12 cellular contexts compared by ENCODE assay signal in genomic region chr5:80186634-80187033, GRCh38.
DNase-seq lines count a peak whose midpoint lies in the region; ATAC-seq, FAIRE-seq and TF ChIP-seq lines count a peak whose summit lies in the region.
"Had no signal": no experiment of that assay in that cellular context is flagged by ENCODE, and none has a peak within 500 bp of the region (broad histone marks: within the 10 kb centered on the region; RNA-seq: fewer than 3 reads in every experiment).

No MANE protein-coding gene starts in this region.

- H2BK5ac ChIP-seq in H9 (ENCODE audit: insufficient read length, low read length): no peak overlapping the region

- H3K4me1 Mint-ChIP-seq in H9: peaks cover 71 to 79% of the 10 kb centered on the region in 2 experiments

- H3K9me3 Mint-ChIP-seq in H9: no peaks in the 10 kb centered on the region

- no peaks in the 10 kb centered on the region for H4K20me1 ChIP-seq in H9 (ENCODE audit: control insufficient read depth, insufficient read depth, insufficient read length)

- H4K8ac ChIP-seq in H9 (replicated peaks; ENCODE audit: insufficient read length, low read depth, low read length): no peak overlapping the region

- no peak overlapping the region for H3K18ac ChIP-seq in H9 (ENCODE audit: insufficient read length, low read depth, low read length)

- DNase-seq in H9 (no peak), NOMO-1 treated with DMSO at 0.1 percent for 48 hours (lab: John Stamatoyannopoulos, UW; ENCODE audit: unreplicated experiment) (peak; percentile 93), bronchial epithelial cell (ENCODE audit: low read depth) (peak; percentile 87), posterior vena cava (ENCODE audit: low spot score) (no peak), RPMI8226 (no peak)
- DNase-seq: left ventricle myocardium superior; stimulated activated CD4-positive, alpha-beta T cell treated with anti-CD3 and anti-CD28 coated beads, Interleukin-15, amount 100 ng/mL, for 24 hours had no signal

- no peak for FAIRE-seq in bronchial epithelial cell (lab: Jason Lieb, UNC)

- H3K9me3 ChIP-seq in H9 (ENCODE audit: control insufficient read depth, low read depth, low read length) (no peaks in the 10 kb centered on the region), neutrophil (no peaks in the 10 kb centered on the region)

- H3K27me3 ChIP-seq in H9 (ENCODE audit: insufficient read depth, low read length) (no peaks in the 10 kb centered on the region), bronchial epithelial cell (ENCODE audit: control insufficient read depth, insufficient read depth, low read length) (no peaks in the 10 kb centered on the region), neutrophil (no peaks in the 10 kb centered on the region)

- H2AK5ac ChIP-seq in H9 (ENCODE audit: insufficient read length, low read length): no peak overlapping the region

- no peak overlapping the region for H4K91ac ChIP-seq in H9 (ENCODE audit: insufficient read length, low read depth, low read length)

- no peak overlapping the region for H3T11ph ChIP-seq in H9 (ENCODE audit: low read length)

- H3K79me1 ChIP-seq in H9 (ENCODE audit: insufficient read depth, low read depth, low read length, poor library complexity, severe bottlenecking): peaks cover 2% of the 10 kb centered on the region

- no peak overlapping the region for H2BK20ac ChIP-seq in H9 (ENCODE audit: low read depth, low read length, poor library complexity, severe bottlenecking)

- H3K27ac ChIP-seq in H9 (ENCODE audit: insufficient read length, low read depth, low read length) (peak overlapping the region; percentile 90), neutrophil (peak overlapping the region; percentile 75)
- H3K27ac ChIP-seq: coronary artery, KMS-11 had no signal

- peak overlapping the region in 1 of 2 experiments; percentile 35; a peak in 1 of 5 replicates for H3K4me3 Mint-ChIP-seq in H9

- 100% methylated on average over 1 of the region's 8 CpGs for WGBS in H9 (ENCODE audit: extremely low coverage, insufficient read length, low lambda C conversion rate)

- no peak overlapping the region for H3K14ac ChIP-seq in H9 (ENCODE audit: insufficient read depth, low read length)

- no peak overlapping the region for H3K4me2 ChIP-seq in H9 (ENCODE audit: insufficient read depth, insufficient read length, low read length)
- H3K4me2 ChIP-seq: KMS-11 had no signal

- H3K4me1 ChIP-seq in H9 (ENCODE audit: insufficient read depth, low read length) (peaks cover 26% of the 10 kb centered on the region), neutrophil (ENCODE audit: control insufficient read depth in 1 of 2, insufficient read depth in 1 of 2, low read depth in 1 of 2, low read length in 1 of 2) (peaks cover 53 to 59% of the 10 kb centered on the region in 2 experiments)

- H3K56ac ChIP-seq in H9 (ENCODE audit: insufficient read length, low read depth, low read length): no peak overlapping the region

- H3K36me3 ChIP-seq in bronchial epithelial cell (ENCODE audit: control insufficient read depth, insufficient read depth, low read length) (no peaks in the 10 kb centered on the region), neutrophil (no peaks in the 10 kb centered on the region)

- H3K4ac ChIP-seq in H9 (ENCODE audit: low read depth, low read length): no peak overlapping the region

- no peaks in the 10 kb centered on the region for H3K23me2 ChIP-seq in H9 (ENCODE audit: insufficient read length, low read depth, low read length, poor library complexity, severe bottlenecking)

- H3K79me2 ChIP-seq in H9 (ENCODE audit: insufficient read depth, low read length): peaks cover 13% of the 10 kb centered on the region; the same call in 1 of the 2 replicates

- no peak overlapping the region for H2BK15ac ChIP-seq in H9 (ENCODE audit: low read depth, low read length)

- no peak overlapping the region for H3K9ac ChIP-seq in H9 (ENCODE audit: extremely low read depth, insufficient read length, low read length)
- H3K9ac ChIP-seq: KMS-11 had no signal

- H2BK12ac ChIP-seq in H9 (ENCODE audit: insufficient read length, low read depth, low read length): no peak overlapping the region

- no peak overlapping the region for H4K5ac ChIP-seq in H9 (ENCODE audit: insufficient read length, low read depth, low read length)

- TF ChIP-seq CTCF in H9 (conservative IDR thresholded peaks at IDR 0.05): no peak
- no peak for TF ChIP-seq CTCF in bronchial epithelial cell (IDR thresholded peaks at IDR 0.05; ENCODE audit: insufficient read depth, low read length, severe bottlenecking)
- TF ChIP-seq CTCF in neutrophil (IDR thresholded peaks at IDR 0.05): no peak

- peaks cover 0 to under 1% (median 0%) of the 10 kb centered on the region in 3 experiments; a peak in 2 of 7 replicates for H3K36me3 Mint-ChIP-seq in H9 (ENCODE audit: insufficient read depth in 1 of 3, low read depth in 3 of 3)

- no peaks in the 10 kb centered on the region for H3K27me3 Mint-ChIP-seq in H9 (ENCODE audit: low read depth)

- peak overlapping the region; percentile 93 to 95 (median 94) for H3K27ac Mint-ChIP-seq in H9

- no peak overlapping the region for H2AFZ ChIP-seq in H9 (ENCODE audit: low read length)

- no peak overlapping the region for H3K4me3 ChIP-seq in bronchial epithelial cell (ENCODE audit: low read depth, low read length)
- peak overlapping the region in 1 of 2 experiments; percentile 2 for H3K4me3 ChIP-seq in neutrophil (ENCODE audit: low read depth in 1 of 2, low read length in 1 of 2)
- H3K4me3 ChIP-seq: coronary artery had no signal

- no peak overlapping the region for H2BK120ac ChIP-seq in H9 (ENCODE audit: low read depth, low read length, poor library complexity, severe bottlenecking)

- ATAC-seq in SK-N-SH treated with all-trans-retinoic acid at 6 μM for 48 hours (no peak), GM21825 (IDR thresholded peaks at IDR 0.05; ENCODE audit: unreplicated experiment) (no peak)
- ATAC-seq: left ventricle myocardium superior had no signal

- intact Hi-C loops in posterior vena cava (cut with DNase I): loop anchor here in 1 of 2 donors (1.0 to 5.0 kb wide), 4 partner anchors 24 to 1716 kb away; no protein-coding TSS in a partner anchor

- H3K23ac ChIP-seq in H9 (ENCODE audit: insufficient read length, low read depth, low read length): no peak overlapping the region

TF ChIP-seq in SK-N-SH treated with all-trans-retinoic acid at 6 μM for 48 hours, 23 proteins besides CTCF, POLR2A, EP300 and RAD21 (continues in another document):
- no peak for TF ChIP-seq TOX (CRISPR knock-in tag; IDR thresholded peaks at IDR 0.05; ENCODE audit: borderline replicate concordance)
- TF ChIP-seq GLIS3 (CRISPR knock-in tag; IDR thresholded peaks at IDR 0.05): no peak
- TF ChIP-seq ZNF565 (CRISPR knock-in tag; conservative IDR thresholded peaks at IDR 0.05; ENCODE audit: low read depth): no peak
- no peak for TF ChIP-seq RARB (CRISPR knock-in tag; IDR thresholded peaks at IDR 0.05)
- no peak for TF ChIP-seq ZFP3 (CRISPR knock-in tag; IDR thresholded peaks at IDR 0.05)
- TF ChIP-seq ZFP30 (CRISPR knock-in tag; IDR thresholded peaks at IDR 0.05): no peak
- no peak for TF ChIP-seq TSHZ2 (CRISPR knock-in tag; IDR thresholded peaks at IDR 0.05)
- no peak for TF ChIP-seq ESRRG (CRISPR knock-in tag; IDR thresholded peaks at IDR 0.05)
- no peak for TF ChIP-seq ARNTL (CRISPR knock-in tag; IDR thresholded peaks at IDR 0.05; ENCODE audit: borderline replicate concordance, low read depth)
- TF ChIP-seq CREB5 (CRISPR knock-in tag; IDR thresholded peaks at IDR 0.05; ENCODE audit: low read depth): no peak
- TF ChIP-seq TCF4 (CRISPR knock-in tag; IDR thresholded peaks at IDR 0.05; ENCODE audit: borderline replicate concordance): no peak

Comparison
In these comparisons a context has a peak if more than half of its experiments do, and no peak if none do; other contexts are left out.
1. DNase-seq: peak in NOMO-1 treated with DMSO at 0.1 percent for 48 hours (single experiment) and bronchial epithelial cell (single experiment); none in H9 (single experiment), posterior vena cava (single experiment) and RPMI8226 (single experiment).